In genomic region chr20:6884114-6884513, GRCh38 we compare ENCODE assay signal across 32 cellular contexts.
"Had no signal": no experiment of that assay in that cellular context is flagged by ENCODE, and none has a peak within 500 bp of the region (broad histone marks: within the 10 kb centered on the region; RNA-seq: fewer than 3 reads in every experiment).

No MANE protein-coding gene starts in this region.

- H3K27me3 ChIP-seq: ascending aorta, cardiac muscle cell, colonic mucosa, gastrocnemius medialis, ovary, right atrium auricular region, tibial nerve had no signal

- H3K4me3 Mint-ChIP-seq: activated CD4-positive, alpha-beta memory T cell treated with anti-CD3 and anti-CD28 coated beads for 36 hours; activated CD4-positive, alpha-beta T cell treated with anti-CD3 and anti-CD28 coated beads, Interleukin-2, amount 10 ng/mL, durations not matched to agents 24 days and 14 days; activated naive CD4-positive, alpha-beta T cell treated with anti-CD3 and anti-CD28 coated beads, Interleukin-2, amount 10 ng/mL, durations not matched to agents 7 days and 5 days; activated naive CD8-positive, alpha-beta T cell treated with anti-CD3 and anti-CD28 coated beads, Interleukin-2, amount 10 ng/mL, durations not matched to agents 7 days and 5 days; activated T-helper 1 cell treated with anti-CD3 and anti-CD28 coated beads, Interleukin-12 subunit alpha, Interleukin-12 subunit beta, Interleukin-2, Interleukin-4 antibody, amounts not matched to agents 30 ng/mL and 10 ng/mL and 1 ng/mL, durations not matched to agents 14 hours and 24 hours and 36 hours; brain; nephron progenitor cell; T-helper 17 cell had no signal

- H3K9me3 ChIP-seq: ascending aorta, colonic mucosa, gastrocnemius medialis, ovary, right atrium auricular region, tibial nerve had no signal

- H3K27ac Mint-ChIP-seq: activated CD4-positive, alpha-beta memory T cell treated with anti-CD3 and anti-CD28 coated beads for 36 hours; activated CD4-positive, alpha-beta T cell treated with anti-CD3 and anti-CD28 coated beads, Interleukin-2, amount 10 ng/mL, durations not matched to agents 24 days and 14 days; activated naive CD4-positive, alpha-beta T cell treated with anti-CD3 and anti-CD28 coated beads, Interleukin-2, amount 10 ng/mL, durations not matched to agents 7 days and 5 days; activated naive CD8-positive, alpha-beta T cell treated with anti-CD3 and anti-CD28 coated beads, Interleukin-2, amount 10 ng/mL, durations not matched to agents 7 days and 5 days; activated T-helper 1 cell treated with anti-CD3 and anti-CD28 coated beads, Interleukin-12 subunit alpha, Interleukin-12 subunit beta, Interleukin-2, Interleukin-4 antibody, amounts not matched to agents 30 ng/mL and 10 ng/mL and 1 ng/mL, durations not matched to agents 14 hours and 24 hours and 36 hours; brain; progenitor cell of endocrine pancreas; T-helper 17 cell had no signal

- H3K4me3 ChIP-seq: ascending aorta, cardiac muscle cell, colonic mucosa, dorsolateral prefrontal cortex, gastrocnemius medialis, ovary, right atrium auricular region, smooth muscle cell, tibial nerve had no signal

- H3K27ac ChIP-seq: ascending aorta, cardiac muscle cell, colonic mucosa, dorsolateral prefrontal cortex, gastrocnemius medialis, ovary, right atrium auricular region, tibial nerve had no signal

- H3K4me1 ChIP-seq: ascending aorta, colonic mucosa, gastrocnemius medialis, right atrium auricular region, tibial nerve had no signal

- H3K4me1 Mint-ChIP-seq: activated CD4-positive, alpha-beta T cell treated with anti-CD3 and anti-CD28 coated beads, Interleukin-2, amount 10 ng/mL, durations not matched to agents 24 days and 14 days; activated naive CD4-positive, alpha-beta T cell treated with anti-CD3 and anti-CD28 coated beads, Interleukin-2, amount 10 ng/mL, durations not matched to agents 7 days and 5 days; activated naive CD8-positive, alpha-beta T cell treated with anti-CD3 and anti-CD28 coated beads, Interleukin-2, amount 10 ng/mL, durations not matched to agents 7 days and 5 days; T-helper 17 cell had no signal

- H3K36me3 Mint-ChIP-seq: activated CD4-positive, alpha-beta memory T cell treated with anti-CD3 and anti-CD28 coated beads for 36 hours; activated naive CD4-positive, alpha-beta T cell treated with anti-CD3 and anti-CD28 coated beads, Interleukin-2, amount 10 ng/mL, durations not matched to agents 7 days and 5 days; activated naive CD8-positive, alpha-beta T cell treated with anti-CD3 and anti-CD28 coated beads, Interleukin-2, amount 10 ng/mL, durations not matched to agents 7 days and 5 days; brain had no signal

- ATAC-seq: gastrocnemius medialis, left cardiac atrium, left ventricle myocardium superior, T-helper 17 cell had no signal

- DNase-seq: activated CD4-positive, alpha-beta memory T cell treated with anti-CD3 and anti-CD28 coated beads for 36 hours; activated CD4-positive, alpha-beta T cell treated with anti-CD3 and anti-CD28 coated beads, Interleukin-2, amount 10 ng/mL, durations not matched to agents 24 days and 14 days; activated CD4-positive, CD25-positive, alpha-beta regulatory T cell treated with anti-CD3 and anti-CD28 coated beads, Interleukin-2, amount 50 U/mL, for 72 hours; activated CD8-positive, alpha-beta memory T cell treated with anti-CD3 and anti-CD28 coated beads, Interleukin-2, amount 50 U/mL, for 4 hours; activated effector memory CD4-positive, alpha-beta T cell treated with anti-CD3 and anti-CD28 coated beads, Interleukin-2, amount 50 U/mL, for 16 hours; activated naive CD4-positive, alpha-beta T cell treated with anti-CD3 and anti-CD28 coated beads, Interleukin-2, amount 10 ng/mL, durations not matched to agents 7 days and 5 days; activated naive CD8-positive, alpha-beta T cell treated with anti-CD3 and anti-CD28 coated beads, Interleukin-2, amount 10 ng/mL, durations not matched to agents 7 days and 5 days; activated T-cell treated with anti-CD3 and anti-CD28 coated beads, Interleukin-2, amount 50 U/mL, for 1 hour; cerebellar nuclear complex; colonic mucosa; dorsolateral prefrontal cortex; effector memory CD4-positive, alpha-beta T cell; gastrocnemius medialis; glutamatergic neuron; left cardiac atrium; left ventricle myocardium superior; nephron progenitor cell; ovary; stimulated activated CD4-positive, alpha-beta T cell treated with anti-CD3 and anti-CD28 coated beads, Interleukin-15, amount 100 ng/mL, for 24 hours; stimulated activated CD4-positive, alpha-beta T cell treated with anti-CD3 and anti-CD28 coated beads, Interleukin-2, amount 100 ng/mL, for 24 hours; stimulated activated naive CD4-positive, alpha-beta T cell treated with Interleukin-2 at 50 U/mL for 16 hours; T-helper 17 cell; T1000 had no signal

- H3K4me2 ChIP-seq: smooth muscle cell had no signal

- H3K36me3 ChIP-seq: ascending aorta, cardiac muscle cell, colonic mucosa, gastrocnemius medialis, ovary, right atrium auricular region, tibial nerve had no signal

- FAIRE-seq: islet of Langerhans had no signal

- H3K9me3 Mint-ChIP-seq: nephron progenitor cell had no signal

- H3K27me3 Mint-ChIP-seq: activated CD4-positive, alpha-beta memory T cell treated with anti-CD3 and anti-CD28 coated beads for 36 hours; activated CD4-positive, alpha-beta T cell treated with anti-CD3 and anti-CD28 coated beads, Interleukin-2, amount 10 ng/mL, durations not matched to agents 24 days and 14 days; activated naive CD4-positive, alpha-beta T cell treated with anti-CD3 and anti-CD28 coated beads, Interleukin-2, amount 10 ng/mL, durations not matched to agents 7 days and 5 days; activated naive CD8-positive, alpha-beta T cell treated with anti-CD3 and anti-CD28 coated beads, Interleukin-2, amount 10 ng/mL, durations not matched to agents 7 days and 5 days; T-helper 17 cell had no signal
